In the genomic region with DNA sequence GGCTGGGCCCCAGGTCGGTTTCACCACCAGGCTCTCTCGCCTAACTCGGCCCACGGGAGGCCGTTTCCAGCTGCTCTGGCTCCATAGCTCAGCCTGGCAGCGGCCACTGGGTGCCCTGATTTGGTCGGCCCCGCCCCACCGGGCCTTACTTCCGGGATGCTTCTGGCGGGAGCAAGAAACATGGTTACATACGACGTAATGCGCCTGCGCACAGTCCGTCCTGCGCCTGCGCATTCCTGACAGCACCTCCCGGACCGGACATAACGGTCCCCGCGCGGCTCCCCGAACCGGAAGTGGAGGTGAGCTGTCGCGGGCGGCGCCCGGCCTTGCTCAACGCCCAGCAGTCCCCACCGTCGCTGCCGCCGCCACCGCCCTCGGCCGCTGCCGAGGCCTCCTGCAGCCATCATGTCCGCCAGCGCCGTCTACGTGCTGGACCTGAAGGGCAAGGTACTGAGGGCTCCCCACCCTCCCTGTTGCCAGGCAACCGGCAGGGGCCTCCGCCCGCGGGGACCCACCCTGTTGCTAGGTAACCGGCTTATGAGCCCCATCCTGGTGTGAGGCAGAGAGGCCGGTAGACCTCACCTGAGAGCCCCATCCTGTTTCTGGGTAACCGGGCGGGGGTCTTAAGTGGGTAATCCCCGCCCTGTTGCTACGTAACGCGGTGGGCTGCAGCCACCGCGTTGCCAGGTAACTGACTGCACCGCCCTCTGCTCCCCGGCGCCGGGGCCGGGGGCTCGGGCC, we compare ENCODE assay signal across 8 cellular contexts. TPM values are rescaled to one million over a fixed set of nuclear protein-coding genes. Genes with fewer than 3 reads are reported as not detected.
A peak's percentile ranks its signal among the peaks of the same experiment; 100 is the strongest.
DNase-seq lines count a peak whose midpoint lies in the region; ATAC-seq and TF ChIP-seq lines count a peak whose summit lies in the region.

A gene (plus strand): TSS at position 290 of the 741 bp plus-strand sequence. CDS start 116 bp downstream, at position 406.

- no peaks in the 10 kb centered on the region for H3K9me3 Mint-ChIP-seq in activated naive CD4-positive, alpha-beta T cell treated with anti-CD3 and anti-CD28 coated beads, Interleukin-2, amount 50 U/mL, for 72 hours

- H3K27me3 ChIP-seq in GM06990 (replicated peaks; ENCODE audit: control insufficient read depth, insufficient read depth, low read length) (no peaks in the 10 kb centered on the region), osteoblast (ENCODE audit: insufficient read depth, low read length) (no peaks in the 10 kb centered on the region), thoracic aorta (replicated peaks; ENCODE audit: insufficient read depth) (no peaks in the 10 kb centered on the region)

- peak within 1 kb of the TSS; percentile 83 to 97 for H3K27ac Mint-ChIP-seq in activated naive CD4-positive, alpha-beta T cell treated with anti-CD3 and anti-CD28 coated beads, Interleukin-2, amount 50 U/mL, for 72 hours

- peak within 1 kb of the TSS; percentile 95 for H3K4me3 ChIP-seq in GM06990 (replicated peaks; ENCODE audit: low read depth, low read length)
- H3K4me3 ChIP-seq in osteoblast (ENCODE audit: insufficient read depth, low read length) = peak within 1 kb of the TSS; percentile 99
- peak within 1 kb of the TSS; percentile 98 for H3K4me3 ChIP-seq in thoracic aorta

- peak within 1 kb of the TSS; percentile 91 for H3K27ac ChIP-seq in osteoblast (ENCODE audit: low read depth, low read length)
- H3K27ac ChIP-seq in thoracic aorta = peak within 1 kb of the TSS; percentile 74 to 85

- peak within 1 kb of the TSS; percentile 63 for H2AFZ ChIP-seq in osteoblast (ENCODE audit: low read length)

- TF ChIP-seq CTCF in GM06990 (IDR thresholded peaks at IDR 0.05; ENCODE audit: insufficient read depth, low read length, poor library complexity, severe bottlenecking) (no peak), osteoblast (IDR thresholded peaks at IDR 0.05; ENCODE audit: extremely low read depth, low read depth, low read length) (no peak), thoracic aorta (IDR thresholded peaks at IDR 0.05) (no peak)

- H3K36me3 Mint-ChIP-seq in activated naive CD4-positive, alpha-beta T cell treated with anti-CD3 and anti-CD28 coated beads, Interleukin-2, amount 50 U/mL, for 72 hours = peaks cover 0 to 15% of the 10 kb centered on the region in 2 donors

- H3K4me1 ChIP-seq in osteoblast (ENCODE audit: insufficient read depth, low read length) (peaks cover 49% of the 10 kb centered on the region), thoracic aorta (ENCODE audit: control insufficient read depth in 1 of 2, low read depth in 2 of 2) (peaks cover 18 to 22% of the 10 kb centered on the region in 2 donors)

- peak within 1 kb of the TSS; percentile 97 for H3K4me2 ChIP-seq in osteoblast (ENCODE audit: insufficient read depth, low read length)

- peak; percentile 98 for DNase-seq in GM06990 (ENCODE audit: extremely low read depth, insufficient read length)
- DNase-seq in NCI-H1092 (lab: John Stamatoyannopoulos, UW) = peak; percentile 97
- peak; percentile 99 to 100 for DNase-seq in activated naive CD4-positive, alpha-beta T cell treated with anti-CD3 and anti-CD28 coated beads, Interleukin-2, amount 50 U/mL, for 72 hours (ENCODE audit: low spot score in 2 of 2)
- DNase-seq in glomerular visceral epithelial cell (ENCODE audit: extremely low spot score) = peak; percentile 100
- DNase-seq in osteoblast (ENCODE audit: insufficient read length, low spot score, missing footprints) = peak; percentile 99
- peak; percentile 89 for DNase-seq in thoracic aorta (ENCODE audit: low spot score)

- H3K9me3 ChIP-seq in osteoblast (ENCODE audit: low read depth, low read length) (no peaks in the 10 kb centered on the region), thoracic aorta (no peaks in the 10 kb centered on the region)

- peaks cover 46% of the 10 kb centered on the region for H3K79me2 ChIP-seq in osteoblast (ENCODE audit: insufficient read depth, low read length)

- peaks cover 6% of the 10 kb centered on the region for H3K36me3 ChIP-seq in GM06990 (ENCODE audit: control insufficient read depth, insufficient read depth, low read length)
- H3K36me3 ChIP-seq in osteoblast (ENCODE audit: insufficient read depth, low read length) = peaks cover 6% of the 10 kb centered on the region
- peaks cover 7% of the 10 kb centered on the region for H3K36me3 ChIP-seq in thoracic aorta

- ATAC-seq in HG02588 (IDR thresholded peaks at IDR 0.05; ENCODE audit: unreplicated experiment) (peak; percentile 83), SK-N-SH treated with all-trans-retinoic acid at 6 μM for 48 hours (peak; percentile 95), thoracic aorta (ENCODE audit: insufficient number of reproducible peaks, low FRiP score, low read depth) (peak; percentile 89)
- ATAC-seq in activated naive CD4-positive, alpha-beta T cell treated with anti-CD3 and anti-CD28 coated beads, Interleukin-2, amount 50 U/mL, for 72 hours = peak; percentile 95 to 96

- peaks cover 39% of the 10 kb centered on the region for H4K20me1 ChIP-seq in osteoblast (ENCODE audit: insufficient read depth, low read length)

TF ChIP-seq in SK-N-SH treated with all-trans-retinoic acid at 6 μM for 48 hours, 23 proteins besides CTCF, POLR2A, EP300 and RAD21 (continues in another document):
- TF ChIP-seq ZFP3 (CRISPR knock-in tag; IDR thresholded peaks at IDR 0.05) (no peak), GLIS3 (CRISPR knock-in tag; IDR thresholded peaks at IDR 0.05) (no peak), ZNF70 (CRISPR knock-in tag; IDR thresholded peaks at IDR 0.05) (no peak), RARB (CRISPR knock-in tag; IDR thresholded peaks at IDR 0.05) (no peak), ZNF565 (CRISPR knock-in tag; conservative IDR thresholded peaks at IDR 0.05; ENCODE audit: low read depth) (no peak), SNAI2 (CRISPR knock-in tag; IDR thresholded peaks at IDR 0.05) (no peak), ZFP30 (CRISPR knock-in tag; IDR thresholded peaks at IDR 0.05) (no peak), ESRRG (CRISPR knock-in tag; IDR thresholded peaks at IDR 0.05) (no peak), ZNF8 (CRISPR knock-in tag; IDR thresholded peaks at IDR 0.05) (no peak), ARNTL (CRISPR knock-in tag; IDR thresholded peaks at IDR 0.05; ENCODE audit: borderline replicate concordance, low read depth) (no peak), BACH2 (CRISPR knock-in tag; IDR thresholded peaks at IDR 0.05; ENCODE audit: borderline replicate concordance) (no peak), ZC3H10 (CRISPR knock-in tag; IDR thresholded peaks at IDR 0.05) (no peak)
- TF ChIP-seq, protein P1, sequence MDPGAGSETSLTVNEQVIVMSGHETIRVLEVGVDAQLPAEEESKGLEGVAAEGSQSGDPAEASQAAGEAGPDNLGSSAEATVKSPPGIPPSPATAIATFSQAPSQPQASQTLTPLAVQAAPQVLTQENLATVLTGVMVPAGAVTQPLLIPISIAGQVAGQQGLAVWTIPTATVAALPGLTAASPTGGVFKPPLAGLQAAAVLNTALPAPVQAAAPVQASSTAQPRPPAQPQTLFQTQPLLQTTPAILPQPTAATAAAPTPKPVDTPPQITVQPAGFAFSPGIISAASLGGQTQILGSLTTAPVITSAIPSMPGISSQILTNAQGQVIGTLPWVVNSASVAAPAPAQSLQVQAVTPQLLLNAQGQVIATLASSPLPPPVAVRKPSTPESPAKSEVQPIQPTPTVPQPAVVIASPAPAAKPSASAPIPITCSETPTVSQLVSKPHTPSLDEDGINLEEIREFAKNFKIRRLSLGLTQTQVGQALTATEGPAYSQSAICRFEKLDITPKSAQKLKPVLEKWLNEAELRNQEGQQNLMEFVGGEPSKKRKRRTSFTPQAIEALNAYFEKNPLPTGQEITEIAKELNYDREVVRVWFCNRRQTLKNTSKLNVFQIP (CRISPR knock-in tag; IDR thresholded peaks at IDR 0.05; ENCODE audit: borderline replicate concordance, low read depth) = no peak
- TF ChIP-seq, protein P2, sequence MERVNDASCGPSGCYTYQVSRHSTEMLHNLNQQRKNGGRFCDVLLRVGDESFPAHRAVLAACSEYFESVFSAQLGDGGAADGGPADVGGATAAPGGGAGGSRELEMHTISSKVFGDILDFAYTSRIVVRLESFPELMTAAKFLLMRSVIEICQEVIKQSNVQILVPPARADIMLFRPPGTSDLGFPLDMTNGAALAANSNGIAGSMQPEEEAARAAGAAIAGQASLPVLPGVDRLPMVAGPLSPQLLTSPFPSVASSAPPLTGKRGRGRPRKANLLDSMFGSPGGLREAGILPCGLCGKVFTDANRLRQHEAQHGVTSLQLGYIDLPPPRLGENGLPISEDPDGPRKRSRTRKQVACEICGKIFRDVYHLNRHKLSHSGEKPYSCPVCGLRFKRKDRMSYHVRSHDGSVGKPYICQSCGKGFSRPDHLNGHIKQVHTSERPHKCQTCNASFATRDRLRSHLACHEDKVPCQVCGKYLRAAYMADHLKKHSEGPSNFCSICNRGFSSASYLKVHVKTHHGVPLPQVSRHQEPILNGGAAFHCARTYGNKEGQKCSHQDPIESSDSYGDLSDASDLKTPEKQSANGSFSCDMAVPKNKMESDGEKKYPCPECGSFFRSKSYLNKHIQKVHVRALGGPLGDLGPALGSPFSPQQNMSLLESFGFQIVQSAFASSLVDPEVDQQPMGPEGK (CRISPR knock-in tag; IDR thresholded peaks at IDR 0.05; ENCODE audit: borderline replicate concordance) = no peak
- TF ChIP-seq, protein P3, sequence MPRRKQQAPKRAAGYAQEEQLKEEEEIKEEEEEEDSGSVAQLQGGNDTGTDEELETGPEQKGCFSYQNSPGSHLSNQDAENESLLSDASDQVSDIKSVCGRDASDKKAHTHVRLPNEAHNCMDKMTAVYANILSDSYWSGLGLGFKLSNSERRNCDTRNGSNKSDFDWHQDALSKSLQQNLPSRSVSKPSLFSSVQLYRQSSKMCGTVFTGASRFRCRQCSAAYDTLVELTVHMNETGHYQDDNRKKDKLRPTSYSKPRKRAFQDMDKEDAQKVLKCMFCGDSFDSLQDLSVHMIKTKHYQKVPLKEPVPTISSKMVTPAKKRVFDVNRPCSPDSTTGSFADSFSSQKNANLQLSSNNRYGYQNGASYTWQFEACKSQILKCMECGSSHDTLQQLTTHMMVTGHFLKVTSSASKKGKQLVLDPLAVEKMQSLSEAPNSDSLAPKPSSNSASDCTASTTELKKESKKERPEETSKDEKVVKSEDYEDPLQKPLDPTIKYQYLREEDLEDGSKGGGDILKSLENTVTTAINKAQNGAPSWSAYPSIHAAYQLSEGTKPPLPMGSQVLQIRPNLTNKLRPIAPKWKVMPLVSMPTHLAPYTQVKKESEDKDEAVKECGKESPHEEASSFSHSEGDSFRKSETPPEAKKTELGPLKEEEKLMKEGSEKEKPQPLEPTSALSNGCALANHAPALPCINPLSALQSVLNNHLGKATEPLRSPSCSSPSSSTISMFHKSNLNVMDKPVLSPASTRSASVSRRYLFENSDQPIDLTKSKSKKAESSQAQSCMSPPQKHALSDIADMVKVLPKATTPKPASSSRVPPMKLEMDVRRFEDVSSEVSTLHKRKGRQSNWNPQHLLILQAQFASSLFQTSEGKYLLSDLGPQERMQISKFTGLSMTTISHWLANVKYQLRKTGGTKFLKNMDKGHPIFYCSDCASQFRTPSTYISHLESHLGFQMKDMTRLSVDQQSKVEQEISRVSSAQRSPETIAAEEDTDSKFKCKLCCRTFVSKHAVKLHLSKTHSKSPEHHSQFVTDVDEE (CRISPR knock-in tag; IDR thresholded peaks at IDR 0.05) = no peak

RNA-seq across cellular contexts. Expression of the gene that starts here (rescaled TPM):
- 100 to 1,000 TPM; 105 to 139 TPM for total RNA-seq in activated naive CD4-positive, alpha-beta T cell treated with anti-CD3 and anti-CD28 coated beads, Interleukin-2, amount 50 U/mL, for 72 hours
- 49.5 and 52.1 TPM in 2 replicates for total RNA-seq in osteoblast
- total RNA-seq in thoracic aorta = 100 to 1,000 TPM in 1 of 2 donors, 10 to 100 TPM in 1; 77.5 to 121 TPM

Comparison
In these comparisons a context has a peak if more than half of its experiments do, and no peak if none do; other contexts are left out.
1. Peak in every context shown above with its lines: DNase-seq, ATAC-seq, H3K4me3 ChIP-seq and H3K27ac ChIP-seq.